Comparison of ENCODE assay signal across 14 cellular contexts in genomic region chr7:42677751-42678231, GRCh38.
A peak's percentile ranks its signal among the peaks of the same experiment; 100 is the strongest.
DNase-seq lines count a peak whose midpoint lies in the region; ATAC-seq and TF ChIP-seq lines count a peak whose summit lies in the region.
"Had no signal": no experiment of that assay in that cellular context is flagged by ENCODE, and none has a peak within 500 bp of the region (broad histone marks: within the 10 kb centered on the region; RNA-seq: fewer than 3 reads in every experiment).

No MANE protein-coding gene starts in this region.

- no peak overlapping the region for H3K9ac ChIP-seq in SK-N-SH
- no peak overlapping the region for H3K9ac ChIP-seq in Karpas-422 (ENCODE audit: low read length)

- CTCF ChIA-PET in SK-N-SH (lab: Yijun Ruan, JAX): no interaction called here
- CTCF ChIA-PET in activated CD8-positive, alpha-beta T cell treated with anti-CD3 and anti-CD28 coated beads, Interleukin-2, amount 10 ng/mL, durations not matched to agents 7 days and 5 days (lab: Charles Lee): no interaction called here

- no peaks in the 10 kb centered on the region for H3K36me3 ChIP-seq in SK-N-SH (replicated peaks in 1 of 2; ENCODE audit: control insufficient read depth in 1 of 2, insufficient read depth in 2 of 2, low read length in 1 of 2)
- H3K36me3 ChIP-seq in sigmoid colon: no peaks in the 10 kb centered on the region
- no peaks in the 10 kb centered on the region for H3K36me3 ChIP-seq in Karpas-422 (ENCODE audit: insufficient read depth, low read length)

- no peaks in the 10 kb centered on the region for H3K9me2 ChIP-seq in SK-N-SH
- no peaks in the 10 kb centered on the region for H3K9me2 ChIP-seq in Karpas-422 (replicated peaks; ENCODE audit: insufficient read depth, low read length)

- H2AFZ ChIP-seq in SK-N-SH (ENCODE audit: low read depth) (no peak overlapping the region), Karpas-422 (ENCODE audit: low read length) (no peak overlapping the region)

- peaks cover 0 to 13% of the 10 kb centered on the region in 2 experiments; a peak in 1 of 4 replicates for H3K4me1 ChIP-seq in SK-N-SH (ENCODE audit: control insufficient read depth in 1 of 2, insufficient read depth in 2 of 2, low read depth in 1 of 2, low read length in 1 of 2)
- H3K4me1 ChIP-seq in sigmoid colon: peaks cover 0 to 51% (median 40%) of the 10 kb centered on the region in 4 donors
- no peaks in the 10 kb centered on the region for H3K4me1 ChIP-seq in Karpas-422 (ENCODE audit: low read length)

- no peak for TF ChIP-seq POLR2A in sigmoid colon (IDR thresholded peaks at IDR 0.05)

- no peak for TF ChIP-seq RAD21 in SK-N-SH (IDR thresholded peaks at IDR 0.05; ENCODE audit: low read length)

- peaks cover 19% of the 10 kb centered on the region for H3F3A ChIP-seq in SK-N-SH (replicated peaks; ENCODE audit: insufficient read depth)

- TF ChIP-seq CTCF in SK-N-SH (IDR thresholded peaks at IDR 0.05) (no peak), foreskin fibroblast (IDR thresholded peaks at IDR 0.05; ENCODE audit: low read depth, low read length) (no peak), sigmoid colon (IDR thresholded peaks at IDR 0.05) (no peak)

- H3K9me3 ChIP-seq in SK-N-SH (no peaks in the 10 kb centered on the region), sigmoid colon (no peaks in the 10 kb centered on the region), Karpas-422 (ENCODE audit: low read length) (no peaks in the 10 kb centered on the region)

- no peaks in the 10 kb centered on the region for H3K36me3 Mint-ChIP-seq in activated CD8-positive, alpha-beta T cell treated with anti-CD3 and anti-CD28 coated beads, Interleukin-2, amount 10 ng/mL, durations not matched to agents 7 days and 5 days (ENCODE audit: low read depth)
- H3K36me3 Mint-ChIP-seq: CD4-positive, alpha-beta memory T cell; naive B cell had no signal

- H3K9me3 Mint-ChIP-seq in activated CD8-positive, alpha-beta T cell treated with anti-CD3 and anti-CD28 coated beads, Interleukin-2, amount 10 ng/mL, durations not matched to agents 7 days and 5 days (ENCODE audit: insufficient read depth): no peaks in the 10 kb centered on the region
- H3K9me3 Mint-ChIP-seq: activated T-cell treated with anti-CD3 and anti-CD28 coated beads, Interleukin-2, amount 50 U/mL, for 24 hours; T-helper 1 cell treated with Interleukin-12 subunit alpha and Interleukin-12 subunit beta and Interleukin-4 antibody, amounts not matched to agents 30 μg/mL and 1 μg/mL, for 36 hours had no signal

- H3K4me1 Mint-ChIP-seq in activated CD8-positive, alpha-beta T cell treated with anti-CD3 and anti-CD28 coated beads, Interleukin-2, amount 10 ng/mL, durations not matched to agents 7 days and 5 days (ENCODE audit: low read depth): no peaks in the 10 kb centered on the region
- H3K4me1 Mint-ChIP-seq: CD4-positive, alpha-beta memory T cell; naive B cell had no signal

- H3K4me2 ChIP-seq in SK-N-SH (peak overlapping the region; percentile 40; the same call in 1 of the 2 replicates), Karpas-422 (ENCODE audit: low read depth, low read length, poor library complexity, severe bottlenecking) (no peak overlapping the region)

- TF ChIP-seq EP300 in SK-N-SH (IDR thresholded peaks at IDR 0.05; ENCODE audit: borderline replicate concordance in 1 of 2, low read depth in 1 of 2, low read length in 1 of 2) (no peak), sigmoid colon (IDR thresholded peaks at IDR 0.05) (no peak)

- H3K27ac ChIP-seq in SK-N-SH (ENCODE audit: low read depth in 2 of 2, low read length in 1 of 2) (peak overlapping the region in 1 of 2 experiments; percentile 19; a peak in 1 of 4 replicates), sigmoid colon (peak overlapping the region; percentile 52 to 75 (median 63)), Karpas-422 (ENCODE audit: low read length) (no peak overlapping the region)

- H4K20me1 ChIP-seq in SK-N-SH (ENCODE audit: insufficient read depth): peaks cover 4% of the 10 kb centered on the region; the same call in 1 of the 2 replicates
- no peaks in the 10 kb centered on the region for H4K20me1 ChIP-seq in Karpas-422 (ENCODE audit: insufficient read depth, low read depth, low read length)

- no peak overlapping the region for H3K4me3 ChIP-seq in SK-N-SH (ENCODE audit: low read depth in 2 of 2, low read length in 1 of 2)
- H3K4me3 ChIP-seq in foreskin fibroblast (ENCODE audit: low read depth in 1 of 2, low read length in 2 of 2): no peak overlapping the region
- no peak overlapping the region for H3K4me3 ChIP-seq in sigmoid colon
- H3K4me3 ChIP-seq in Karpas-422 (ENCODE audit: low read length): no peak overlapping the region

- POLR2A ChIA-PET in SK-N-SH (lab: Yijun Ruan, JAX): no interaction called here
- POLR2A ChIA-PET in activated CD8-positive, alpha-beta T cell treated with anti-CD3 and anti-CD28 coated beads, Interleukin-2, amount 10 ng/mL, durations not matched to agents 7 days and 5 days (lab: Charles Lee): no interaction called here

- DNase-seq in Daoy (ENCODE audit: low read depth): peak; percentile 94
- DNase-seq in SK-N-SH: no peak
- peak; percentile 91 to 92 for DNase-seq in foreskin fibroblast
- DNase-seq in sigmoid colon: peak; percentile 85
- DNase-seq in activated CD8-positive, alpha-beta T cell treated with anti-CD3 and anti-CD28 coated beads, Interleukin-2, amount 10 ng/mL, durations not matched to agents 7 days and 5 days: no peak
- DNase-seq in Karpas-422: no peak
- no peak for DNase-seq in NOMO-1 treated with dmso at 0.1 percent for 144 hours (lab: John Stamatoyannopoulos, UW; ENCODE audit: unreplicated experiment)
- no peak for DNase-seq in activated gamma-delta T cell (lab: John Stamatoyannopoulos, UW)
- DNase-seq: activated T-cell treated with anti-CD3 and anti-CD28 coated beads, Interleukin-2, amount 50 U/mL, for 24 hours; CD4-positive, alpha-beta memory T cell; naive B cell; NCI-H446 had no signal

- H3K79me2 ChIP-seq in SK-N-SH (ENCODE audit: insufficient read depth): no peaks in the 10 kb centered on the region
- no peaks in the 10 kb centered on the region for H3K79me2 ChIP-seq in Karpas-422 (ENCODE audit: low read length)

- no peak overlapping the region for H3K27ac Mint-ChIP-seq in activated CD8-positive, alpha-beta T cell treated with anti-CD3 and anti-CD28 coated beads, Interleukin-2, amount 10 ng/mL, durations not matched to agents 7 days and 5 days
- H3K27ac Mint-ChIP-seq: activated T-cell treated with anti-CD3 and anti-CD28 coated beads, Interleukin-2, amount 50 U/mL, for 24 hours; CD4-positive, alpha-beta memory T cell; naive B cell; T-helper 1 cell treated with Interleukin-12 subunit alpha and Interleukin-12 subunit beta and Interleukin-4 antibody, amounts not matched to agents 30 μg/mL and 1 μg/mL, for 36 hours had no signal

- intact Hi-C loops in sigmoid colon (cut with DNase I): no loop called here

- no peaks in the 10 kb centered on the region for H3K27me3 ChIP-seq in SK-N-SH (ENCODE audit: insufficient read depth)
- no peaks in the 10 kb centered on the region for H3K27me3 ChIP-seq in sigmoid colon
- H3K27me3 ChIP-seq in Karpas-422 (ENCODE audit: low read length): no peaks in the 10 kb centered on the region

- no peaks in the 10 kb centered on the region for H3K27me3 Mint-ChIP-seq in activated CD8-positive, alpha-beta T cell treated with anti-CD3 and anti-CD28 coated beads, Interleukin-2, amount 10 ng/mL, durations not matched to agents 7 days and 5 days (ENCODE audit: low read depth)
- H3K27me3 Mint-ChIP-seq: activated T-cell treated with anti-CD3 and anti-CD28 coated beads, Interleukin-2, amount 50 U/mL, for 24 hours had no signal

- WGBS in SK-N-SH (ENCODE audit: low lambda C conversion rate): 0% methylated on average over 2 of the region's 2 CpGs
- 55 to 65% methylated on average over 2 of the region's 2 CpGs for WGBS in sigmoid colon, 2 donors

- H3K4me3 Mint-ChIP-seq in activated CD8-positive, alpha-beta T cell treated with anti-CD3 and anti-CD28 coated beads, Interleukin-2, amount 10 ng/mL, durations not matched to agents 7 days and 5 days: no peak overlapping the region
- H3K4me3 Mint-ChIP-seq: activated T-cell treated with anti-CD3 and anti-CD28 coated beads, Interleukin-2, amount 50 U/mL, for 24 hours; CD4-positive, alpha-beta memory T cell; naive B cell; T-helper 1 cell treated with Interleukin-12 subunit alpha and Interleukin-12 subunit beta and Interleukin-4 antibody, amounts not matched to agents 30 μg/mL and 1 μg/mL, for 36 hours had no signal

- no peak for ATAC-seq in activated CD8-positive, alpha-beta T cell treated with anti-CD3 and anti-CD28 coated beads, Interleukin-2, amount 10 ng/mL, durations not matched to agents 7 days and 5 days
- ATAC-seq: HepG2 had no signal

TF ChIP-seq in SK-N-SH, 30 proteins besides CTCF, POLR2A, EP300 and RAD21:
- peak; percentile 25 for TF ChIP-seq JUND (IDR thresholded peaks at IDR 0.05)
- no peak for TF ChIP-seq FOXJ3 (CRISPR knock-in tag; IDR thresholded peaks at IDR 0.05)
- TF ChIP-seq FOSL2 (IDR thresholded peaks at IDR 0.05; ENCODE audit: borderline replicate concordance, low read depth): peak; percentile 41
- peak; percentile 58 for TF ChIP-seq NFIC (IDR thresholded peaks at IDR 0.05; ENCODE audit: borderline replicate concordance)
- peak; percentile 34; the same call in 1 of the 2 replicates for TF ChIP-seq TEAD4 (IDR thresholded peaks at IDR 0.05; ENCODE audit: borderline replicate concordance, insufficient read depth)
- TF ChIP-seq IRF3 (IDR thresholded peaks at IDR 0.05; ENCODE audit: low read depth, low read length): no peak
- peak; percentile 43 for TF ChIP-seq TCF12 (IDR thresholded peaks at IDR 0.05)
- TF ChIP-seq TAF1 (IDR thresholded peaks at IDR 0.05; ENCODE audit: borderline replicate concordance, low read depth, low read length): no peak
- TF ChIP-seq PBX3 (IDR thresholded peaks at IDR 0.05): peak; percentile 71
- TF ChIP-seq RFX5 (IDR thresholded peaks at IDR 0.05; ENCODE audit: low read length): no peak

Comparison
In these comparisons a context has a peak if more than half of its experiments do, and no peak if none do; other contexts are left out.
1. DNase-seq: peak in Daoy (single experiment), foreskin fibroblast (2 of 2) and sigmoid colon (single experiment); none in SK-N-SH (single experiment), activated CD8-positive, alpha-beta T cell treated with anti-CD3 and anti-CD28 coated beads, Interleukin-2, amount 10 ng/mL, durations not matched to agents 7 days and 5 days (single experiment), Karpas-422 (single experiment), NOMO-1 treated with dmso at 0.1 percent for 144 hours (single experiment) and activated gamma-delta T cell (single experiment).